ENCODE assay signal across 18 cellular contexts in the genomic region with DNA sequence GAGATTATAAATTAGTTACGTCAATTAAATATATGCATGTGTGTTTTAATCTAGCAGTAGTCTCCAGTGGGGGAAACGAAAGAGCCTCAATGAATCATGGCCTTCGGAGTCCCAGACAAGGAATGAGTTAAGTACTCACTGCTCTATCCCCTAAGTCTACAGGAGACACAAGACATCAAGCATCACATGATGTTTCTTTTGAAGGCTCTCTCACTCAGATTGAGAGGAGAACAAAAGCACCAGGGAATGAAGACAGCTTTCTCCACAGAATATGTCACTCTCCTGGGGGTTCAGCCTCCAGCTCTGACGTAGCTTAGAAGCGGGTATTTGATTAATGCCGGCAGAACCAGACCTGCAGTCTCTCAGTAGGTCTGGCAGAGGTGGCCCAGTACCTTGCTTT.
DNase-seq lines count a peak whose midpoint lies in the region; ATAC-seq and TF ChIP-seq lines count a peak whose summit lies in the region.
"Had no signal": no experiment of that assay in that cellular context is flagged by ENCODE, and none has a peak within 500 bp of the region (broad histone marks: within the 10 kb centered on the region; RNA-seq: fewer than 3 reads in every experiment).

No MANE protein-coding gene starts in this region.

- no peaks in the 10 kb centered on the region for H3K9me2 ChIP-seq in PC-3 (replicated peaks; ENCODE audit: low read length)

- no peak overlapping the region for H2AK5ac ChIP-seq in mesenchymal stem cell (ENCODE audit: low read length, severe bottlenecking)

- TF ChIP-seq CTCF in PC-3 (conservative IDR thresholded peaks at IDR 0.05; ENCODE audit: low read depth, low read length) (no peak), brain microvascular endothelial cell (IDR thresholded peaks at IDR 0.05; ENCODE audit: low read depth, low read length, missing control alignments) (no peak), vagina (IDR thresholded peaks at IDR 0.05) (no peak)

- H2AFZ ChIP-seq in PC-3 (ENCODE audit: low read length) (no peak overlapping the region), mesenchymal stem cell (ENCODE audit: low read depth, low read length) (no peak overlapping the region)
- H2AFZ ChIP-seq: hepatocyte, parathyroid adenoma had no signal

- H3K14ac ChIP-seq in mesenchymal stem cell (ENCODE audit: low read length in 2 of 2): peak overlapping the region in 1 of 2 experiments; percentile 55

- intact Hi-C loops in PC-3 (cut with micrococcal nuclease): loop anchor here (10.0 kb wide), 1 partner anchor 720 kb away; no protein-coding TSS in a partner anchor
- intact Hi-C loops in vagina (cut with DNase I): no loop called here

- H3K4me2 ChIP-seq in PC-3 (ENCODE audit: low read length): peak overlapping the region; percentile 71
- no peak overlapping the region for H3K4me2 ChIP-seq in mesenchymal stem cell (ENCODE audit: low read length, poor library complexity, severe bottlenecking)

- no peak for TF ChIP-seq POLR2A in vagina (IDR thresholded peaks at IDR 0.05)

- DNase-seq in PC-3 (no peak), brain microvascular endothelial cell (peak; percentile 56), mesenchymal stem cell (peak; percentile 68), vagina (ENCODE audit: extremely low spot score in 2 of 2) (no peak), iPS-NIHi11 (ENCODE audit: low spot score) (no peak)
- DNase-seq in effector CD8-positive, alpha-beta T cell (lab: John Stamatoyannopoulos, UW): no peak
- DNase-seq: activated CD4-positive, alpha-beta T cell treated with anti-CD3 and anti-CD28 coated beads for 4 hours; BE2C; effector memory CD8-positive, alpha-beta T cell; H7; islet precursor cell; lower lobe of right lung; NCI-H1694; stimulated activated naive CD8-positive, alpha-beta T cell treated with anti-CD3 and anti-CD28 coated beads, Interleukin-15, Interleukin-2, amounts not matched to agents 100 U/mL and 50 U/mL, for 24 hours; transverse colon had no signal

- H2BK5ac ChIP-seq in mesenchymal stem cell (ENCODE audit: low read depth, low read length, poor library complexity, severe bottlenecking): no peak overlapping the region

- peak overlapping the region; percentile 33; the same call in 1 of the 2 replicates for H3K4me3 ChIP-seq in PC-3 (ENCODE audit: low read length)
- no peak overlapping the region for H3K4me3 ChIP-seq in brain microvascular endothelial cell (ENCODE audit: low read depth, low read length)
- peak overlapping the region in 1 of 2 experiments; percentile 2 for H3K4me3 ChIP-seq in mesenchymal stem cell (ENCODE audit: insufficient read depth in 1 of 2, low read depth in 1 of 2, low read length in 2 of 2)
- H3K4me3 ChIP-seq in vagina: no peak overlapping the region
- H3K4me3 ChIP-seq: hepatocyte, lower lobe of right lung, transverse colon had no signal

- no peak overlapping the region for H4K8ac ChIP-seq in mesenchymal stem cell (ENCODE audit: low read length)

- POLR2A ChIA-PET in PC-3 (lab: Charles Lee; ENCODE audit: unreplicated experiment): no interaction called here

- no peak overlapping the region for H2BK15ac ChIP-seq in mesenchymal stem cell (ENCODE audit: low read depth, poor library complexity, severe bottlenecking)

- no peaks in the 10 kb centered on the region for H3K9me3 ChIP-seq in PC-3 (ENCODE audit: low read length)
- no peaks in the 10 kb centered on the region for H3K9me3 ChIP-seq in mesenchymal stem cell (ENCODE audit: control insufficient read depth, low read length)
- H3K9me3 ChIP-seq in vagina: no peaks in the 10 kb centered on the region
- H3K9me3 ChIP-seq: BE2C, lower lobe of right lung, transverse colon had no signal

- BruUV-seq in PC-3 (replicated peaks; lab: Mats Ljungman, UMichigan): no TSS peak

- H3K79me1 ChIP-seq in mesenchymal stem cell (replicated peaks; ENCODE audit: low read length, poor library complexity, severe bottlenecking): no peaks in the 10 kb centered on the region

- peak overlapping the region; percentile 80 for H3K9ac ChIP-seq in PC-3 (ENCODE audit: low read length)
- peak overlapping the region; percentile 63 for H3K9ac ChIP-seq in mesenchymal stem cell (ENCODE audit: low read length)
- H3K9ac ChIP-seq: parathyroid adenoma had no signal

- H3F3A ChIP-seq in PC-3 (ENCODE audit: low read length, unreplicated experiment): peaks cover 3% of the 10 kb centered on the region

- peak overlapping the region; percentile 29 to 70 for H2BK12ac ChIP-seq in mesenchymal stem cell (ENCODE audit: low read length in 2 of 2)

- CTCF ChIA-PET in PC-3 (lab: Charles Lee): no interaction called here

- H4K91ac ChIP-seq in mesenchymal stem cell (ENCODE audit: low read length): peak overlapping the region; percentile 62

- WGBS in mesenchymal stem cell: 38% methylated on average over 5 of the region's 6 CpGs

- peak overlapping the region; percentile 46 to 73 for H3K18ac ChIP-seq in mesenchymal stem cell (ENCODE audit: low read depth in 1 of 2, low read length in 2 of 2)

- in situ Hi-C loops in brain microvascular endothelial cell (cut with HindIII; ENCODE audit: low pct_ligation_motif_present, low sequenced_read_pairs): no loop called here

- H3K27ac ChIP-seq in PC-3 (ENCODE audit: low read length) (peak overlapping the region; percentile 98), brain microvascular endothelial cell (peak overlapping the region; percentile 72), mesenchymal stem cell (ENCODE audit: low read length, poor library complexity, severe bottlenecking) (no peak overlapping the region), vagina (peak overlapping the region; percentile 64)
- H3K27ac ChIP-seq: hepatocyte, lower lobe of right lung, parathyroid adenoma had no signal

- H3K4ac ChIP-seq in mesenchymal stem cell (ENCODE audit: low read depth in 1 of 2, low read length in 2 of 2): peak overlapping the region in 1 of 2 experiments; percentile 82

- H3K79me2 ChIP-seq in PC-3 (ENCODE audit: low read length): no peaks in the 10 kb centered on the region
- H3K79me2 ChIP-seq: hepatocyte, parathyroid adenoma had no signal

- ATAC-seq in PC-3 (no peak), GM21619 (IDR thresholded peaks at IDR 0.05; ENCODE audit: unreplicated experiment) (no peak)
- ATAC-seq: effector memory CD8-positive, alpha-beta T cell; lower lobe of right lung; stimulated activated naive CD8-positive, alpha-beta T cell treated with anti-CD3 and anti-CD28 coated beads, Interleukin-15, Interleukin-2, amounts not matched to agents 100 U/mL and 50 U/mL, for 24 hours had no signal

- H3K4me1 ChIP-seq in PC-3 (ENCODE audit: insufficient read depth, low read length) (peaks cover 71% of the 10 kb centered on the region), mesenchymal stem cell (ENCODE audit: control insufficient read depth, insufficient read depth, low read depth, low read length) (peaks cover 15% of the 10 kb centered on the region), vagina (peaks cover 59% of the 10 kb centered on the region)
- H3K4me1 ChIP-seq: lower lobe of right lung, parathyroid adenoma had no signal

- peak overlapping the region; percentile 52 for H2BK120ac ChIP-seq in mesenchymal stem cell (ENCODE audit: low read depth, low read length)

- no peak overlapping the region for H3K23ac ChIP-seq in mesenchymal stem cell (ENCODE audit: low read length in 2 of 2)

- H3K27me3 ChIP-seq in PC-3 (ENCODE audit: low read length) (no peaks in the 10 kb centered on the region), brain microvascular endothelial cell (replicated peaks) (no peaks in the 10 kb centered on the region), mesenchymal stem cell (ENCODE audit: control insufficient read depth in 1 of 2, insufficient read depth in 1 of 2, low read length in 2 of 2) (no peaks in the 10 kb centered on the region), vagina (no peaks in the 10 kb centered on the region)
- H3K27me3 ChIP-seq: BE2C, hepatocyte, transverse colon had no signal

- H3K36me3 ChIP-seq in PC-3 (ENCODE audit: low read depth, low read length): no peaks in the 10 kb centered on the region
- no peaks in the 10 kb centered on the region for H3K36me3 ChIP-seq in brain microvascular endothelial cell (replicated peaks)
- H3K36me3 ChIP-seq in mesenchymal stem cell (ENCODE audit: control insufficient read depth in 1 of 2, insufficient read depth in 2 of 2, low read depth in 1 of 2, low read length in 2 of 2): no peaks in the 10 kb centered on the region
- no peaks in the 10 kb centered on the region for H3K36me3 ChIP-seq in vagina
- H3K36me3 ChIP-seq: BE2C, lower lobe of right lung, transverse colon had no signal

- no peaks in the 10 kb centered on the region for H4K20me1 ChIP-seq in PC-3 (ENCODE audit: low read length)

Comparison
In these comparisons a context has a peak if more than half of its experiments do, and no peak if none do; other contexts are left out.
1. DNase-seq: peak in brain microvascular endothelial cell (single experiment) and mesenchymal stem cell (single experiment); none in PC-3 (single experiment), vagina (0 of 2), iPS-NIHi11 (single experiment) and effector CD8-positive, alpha-beta T cell (single experiment).